ENCODE assay signal across 1 cellular context in the genomic region with DNA sequence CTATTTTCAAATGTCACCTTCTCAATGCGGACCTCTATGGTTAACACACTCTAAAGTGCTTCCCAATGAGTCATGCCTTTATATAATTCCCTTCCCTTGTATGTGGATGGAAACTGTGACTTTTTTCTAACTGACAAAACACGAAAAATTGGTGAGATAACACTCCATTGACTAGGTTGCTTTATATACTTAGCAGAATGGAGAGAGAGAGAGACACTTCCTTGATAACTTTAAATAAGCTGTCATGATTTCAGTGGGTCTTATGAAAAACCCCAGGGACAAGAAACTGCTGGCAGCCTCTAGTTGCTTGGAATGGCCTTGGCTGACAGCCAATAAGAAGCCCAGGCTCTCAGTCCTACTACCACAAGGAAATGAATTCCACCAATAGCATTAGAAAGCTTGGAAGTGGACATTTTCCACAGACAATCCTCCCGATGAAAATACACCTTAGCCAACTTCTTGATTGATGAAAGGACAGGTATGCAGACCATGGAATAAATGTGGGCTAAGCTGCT.
TF ChIP-seq lines count a peak whose summit lies in the region.

No MANE protein-coding gene starts in this region.

TF ChIP-seq in IMR-90, 13 proteins besides CTCF, POLR2A, EP300 and RAD21 (continued from another document):
- no peak for TF ChIP-seq RFX5 (IDR thresholded peaks at IDR 0.05; ENCODE audit: low read depth, low read length)
- TF ChIP-seq, protein P1, sequence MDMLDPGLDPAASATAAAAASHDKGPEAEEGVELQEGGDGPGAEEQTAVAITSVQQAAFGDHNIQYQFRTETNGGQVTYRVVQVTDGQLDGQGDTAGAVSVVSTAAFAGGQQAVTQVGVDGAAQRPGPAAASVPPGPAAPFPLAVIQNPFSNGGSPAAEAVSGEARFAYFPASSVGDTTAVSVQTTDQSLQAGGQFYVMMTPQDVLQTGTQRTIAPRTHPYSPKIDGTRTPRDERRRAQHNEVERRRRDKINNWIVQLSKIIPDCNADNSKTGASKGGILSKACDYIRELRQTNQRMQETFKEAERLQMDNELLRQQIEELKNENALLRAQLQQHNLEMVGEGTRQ (IDR thresholded peaks at IDR 0.05; ENCODE audit: low read depth, low read length) = no peak
- TF ChIP-seq NFE2L2 (IDR thresholded peaks at IDR 0.05; ENCODE audit: low read depth, low read length) = no peak
- no peak for TF ChIP-seq SMC3 (IDR thresholded peaks at IDR 0.05; ENCODE audit: low read depth, low read length)
- no peak for TF ChIP-seq RCOR1 (IDR thresholded peaks at IDR 0.05; ENCODE audit: insufficient replicate concordance, low read length)
- TF ChIP-seq BHLHE40 (IDR thresholded peaks at IDR 0.05; ENCODE audit: low read depth, low read length) = no peak
- no peak for TF ChIP-seq MAZ (IDR thresholded peaks at IDR 0.05; ENCODE audit: borderline replicate concordance, low read depth, low read length)
- TF ChIP-seq FOS (IDR thresholded peaks at IDR 0.05; ENCODE audit: low read depth, low read length) = no peak
TF ChIP-seq in IMR-90: peak in this region for 0.
